Comparison of ENCODE assay signal across 8 cellular contexts in genomic region chr9:77176686-77177142, GRCh38. TPM values are rescaled to one million over a fixed set of nuclear protein-coding genes. Genes with fewer than 3 reads are reported as not detected.
A peak's percentile ranks its signal among the peaks of the same experiment; 100 is the strongest.
DNase-seq lines count a peak whose midpoint lies in the region; ATAC-seq and TF ChIP-seq lines count a peak whose summit lies in the region.

No MANE protein-coding gene starts in this region.

- H3K9me3 Mint-ChIP-seq in CD4-positive, CD25-positive, alpha-beta regulatory T cell, result peaks cover 0 to 2% (median 0%) of the 10 kb centered on the region in 7 donors

- POLR2A ChIA-PET in GM10248 (lab: Yijun Ruan, JAX), result no interaction called here

- CTCF ChIA-PET in GM10248 (lab: Yijun Ruan, JAX), result interaction anchor here (0.6 to 3.8 kb wide), 6 partner anchors 9 to 420 kb away, joined by 3 to 35 read pairs (median 4); no protein-coding TSS in a partner anchor

- H3K4me1 Mint-ChIP-seq in CD4-positive, CD25-positive, alpha-beta regulatory T cell, result peaks cover 3 to 36% (median 27%) of the 10 kb centered on the region in 4 donors

- peaks cover 26% of the 10 kb centered on the region for H3K4me1 ChIP-seq in CD4-positive, CD25-positive, alpha-beta regulatory T cell (ENCODE audit: control insufficient read depth, insufficient read depth, low read length, poor library complexity, severe bottlenecking)
- H3K4me1 ChIP-seq in Loucy (ENCODE audit: insufficient read depth, low read length, poor library complexity, severe bottlenecking) (peaks cover 42% of the 10 kb centered on the region), duodenal mucosa (ENCODE audit: control insufficient read depth in 1 of 2, insufficient read depth in 2 of 2, low read length in 2 of 2) (peaks cover 12 to 28% of the 10 kb centered on the region in 2 donors)

- peak in 1 of 3 donors; percentile 8 for DNase-seq in CD4-positive, CD25-positive, alpha-beta regulatory T cell
- DNase-seq in GM10248 (ENCODE audit: extremely low spot score), result no peak
- DNase-seq in activated effector memory CD4-positive, alpha-beta T cell treated with anti-CD3 and anti-CD28 coated beads, Interleukin-2, amount 50 U/mL, for 16 hours, result no peak

- peaks cover 41% of the 10 kb centered on the region for H3K79me2 ChIP-seq in Loucy (ENCODE audit: insufficient read depth, low read length)
- peaks cover 26% of the 10 kb centered on the region for H3K79me2 ChIP-seq in neural cell (replicated peaks; ENCODE audit: insufficient read depth, low read length)

- peak overlapping the region; percentile 90 to 98 (median 97) for H3K4me3 Mint-ChIP-seq in CD4-positive, CD25-positive, alpha-beta regulatory T cell

- no peaks in the 10 kb centered on the region for H3K36me3 Mint-ChIP-seq in CD4-positive, CD25-positive, alpha-beta regulatory T cell

- peaks cover 4% of the 10 kb centered on the region for H3K27me3 Mint-ChIP-seq in CD4-positive, CD25-positive, alpha-beta regulatory T cell

- no peak for TF ChIP-seq RAD21 in neural cell (conservative IDR thresholded peaks at IDR 0.05)

- no peak for TF ChIP-seq CTCF in Loucy (conservative IDR thresholded peaks at IDR 0.05; ENCODE audit: low read length)
- no peak for TF ChIP-seq CTCF in neural cell (IDR thresholded peaks at IDR 0.05; ENCODE audit: poor library complexity, severe bottlenecking)
- TF ChIP-seq CTCF in GM10248 (IDR thresholded peaks at IDR 0.05; ENCODE audit: control extremely low read depth, extremely low read depth, low read depth, missing control alignments), result no peak

- peak overlapping the region; percentile 81 for H3K27ac ChIP-seq in CD4-positive, CD25-positive, alpha-beta regulatory T cell (ENCODE audit: insufficient read depth, low read length, poor library complexity, severe bottlenecking)
- H3K27ac ChIP-seq in duodenal mucosa (ENCODE audit: low read depth, low read length) (peak overlapping the region; percentile 46), neural cell (ENCODE audit: low read length) (peak overlapping the region; percentile 40)

- TF ChIP-seq EP300 in neural cell (conservative IDR thresholded peaks at IDR 0.05; ENCODE audit: poor library complexity, severe bottlenecking), result no peak

- peak overlapping the region; percentile 57 for H3K4me3 ChIP-seq in CD4-positive, CD25-positive, alpha-beta regulatory T cell (ENCODE audit: low read depth, low read length)
- H3K4me3 ChIP-seq in Loucy (ENCODE audit: low read length, poor library complexity, severe bottlenecking) (peak overlapping the region; percentile 88), duodenal mucosa (ENCODE audit: low read depth in 1 of 2, low read length in 2 of 2) (peak overlapping the region; percentile 92), neural cell (ENCODE audit: low read length) (peak overlapping the region; percentile 89)

- peak overlapping the region; percentile 68 to 94 (median 92) for H3K27ac Mint-ChIP-seq in CD4-positive, CD25-positive, alpha-beta regulatory T cell

- H3F3A ChIP-seq in Loucy (ENCODE audit: low read depth), result no peaks in the 10 kb centered on the region; the same call in 1 of the 2 replicates
- no peaks in the 10 kb centered on the region for H3F3A ChIP-seq in neural cell (ENCODE audit: insufficient read depth, low read length, poor library complexity, severe bottlenecking)

- no peaks in the 10 kb centered on the region for H3K36me3 ChIP-seq in CD4-positive, CD25-positive, alpha-beta regulatory T cell (ENCODE audit: control insufficient read depth, insufficient read depth, low read length)
- no peaks in the 10 kb centered on the region for H3K36me3 ChIP-seq in Loucy (ENCODE audit: insufficient read depth, low read length)
- H3K36me3 ChIP-seq in duodenal mucosa (ENCODE audit: control insufficient read depth in 1 of 2, insufficient read depth in 2 of 2, low read length in 2 of 2), result no peaks in the 10 kb centered on the region
- H3K36me3 ChIP-seq in neural cell (ENCODE audit: insufficient read depth, low read length), result no peaks in the 10 kb centered on the region

- H4K20me1 ChIP-seq in Loucy (ENCODE audit: insufficient read depth, low read length, poor library complexity, severe bottlenecking), result peaks cover 38% of the 10 kb centered on the region
- no peaks in the 10 kb centered on the region for H4K20me1 ChIP-seq in neural cell (ENCODE audit: insufficient read depth)

- H3K9ac ChIP-seq in Loucy (ENCODE audit: low read depth, low read length, poor library complexity, severe bottlenecking) (peak overlapping the region; percentile 29), duodenal mucosa (ENCODE audit: low read depth in 1 of 2, low read length in 2 of 2) (peak overlapping the region; percentile 40 to 53), neural cell (ENCODE audit: low read length) (peak overlapping the region; percentile 74)

- H3K4me2 ChIP-seq in Loucy (ENCODE audit: low read depth, low read length, poor library complexity, severe bottlenecking), result peak overlapping the region; percentile 66
- peak overlapping the region; percentile 36 for H3K4me2 ChIP-seq in neural cell (ENCODE audit: low read length)

- no peak for ATAC-seq in CD4-positive, CD25-positive, alpha-beta regulatory T cell (ENCODE audit: low read depth in 2 of 2)
- ATAC-seq in GM21526 (IDR thresholded peaks at IDR 0.05; ENCODE audit: low FRiP score, unreplicated experiment) (no peak), HG02885 (IDR thresholded peaks at IDR 0.05; ENCODE audit: poor library complexity, unreplicated experiment) (no peak)

- H3K9me2 ChIP-seq in Loucy (replicated peaks; ENCODE audit: low read depth, low read length), result no peaks in the 10 kb centered on the region
- H3K9me2 ChIP-seq in neural cell (ENCODE audit: insufficient read depth, low read length), result no peaks in the 10 kb centered on the region

- H2AFZ ChIP-seq in Loucy (ENCODE audit: low read length) (peak overlapping the region; percentile 74), neural cell (ENCODE audit: low read depth, low read length) (peak overlapping the region; percentile 83)

- H3K9me3 ChIP-seq in CD4-positive, CD25-positive, alpha-beta regulatory T cell (ENCODE audit: control insufficient read depth in 2 of 2, low read length in 2 of 2), result no peaks in the 10 kb centered on the region
- H3K9me3 ChIP-seq in Loucy (ENCODE audit: insufficient read depth, low read depth, low read length) (no peaks in the 10 kb centered on the region), duodenal mucosa (ENCODE audit: control insufficient read depth in 1 of 2, low read length in 2 of 2) (no peaks in the 10 kb centered on the region), neural cell (ENCODE audit: low read length) (no peaks in the 10 kb centered on the region)

- no peaks in the 10 kb centered on the region for H3K27me3 ChIP-seq in CD4-positive, CD25-positive, alpha-beta regulatory T cell (ENCODE audit: control insufficient read depth, insufficient read depth, low read length)
- no peaks in the 10 kb centered on the region for H3K27me3 ChIP-seq in Loucy (ENCODE audit: insufficient read depth, low read length, poor library complexity, severe bottlenecking)
- H3K27me3 ChIP-seq in duodenal mucosa (ENCODE audit: control insufficient read depth in 1 of 2, insufficient read depth in 2 of 2, low read length in 2 of 2), result no peaks in the 10 kb centered on the region
- no peaks in the 10 kb centered on the region for H3K27me3 ChIP-seq in neural cell (ENCODE audit: insufficient read depth, low read depth, low read length)

TF ChIP-seq in neural cell, 6 proteins besides CTCF, POLR2A, EP300 and RAD21:
- TF ChIP-seq POLR2AphosphoS5 (IDR thresholded peaks at IDR 0.05) (no peak), EZH2 (IDR thresholded peaks at IDR 0.05; ENCODE audit: borderline replicate concordance, insufficient read depth, low read length, poor library complexity, severe bottlenecking) (no peak), SMC3 (conservative IDR thresholded peaks at IDR 0.05; ENCODE audit: poor library complexity) (no peak), MXI1 (conservative IDR thresholded peaks at IDR 0.05; ENCODE audit: poor library complexity, severe bottlenecking) (no peak), TAF1 (IDR thresholded peaks at IDR 0.05; ENCODE audit: low read depth) (no peak), REST (IDR thresholded peaks at IDR 0.05; ENCODE audit: borderline replicate concordance) (no peak)

RNA-seq across cellular contexts. Expression of gene VPS13A, which starts 0.6 kb away (rescaled TPM):
- 53.1 TPM for total RNA-seq in CD4-positive, CD25-positive, alpha-beta regulatory T cell
- polyA plus RNA-seq in CD4-positive, CD25-positive, alpha-beta regulatory T cell, result 1 to 10 TPM; 2.5 to 4.3 (median 3.4) TPM
- polyA plus RNA-seq in neural cell, result 20.6 and 21.1 TPM in 2 replicates
- 64.5 and 66.6 TPM in 2 replicates for polyA minus RNA-seq in neural cell
